ENCODE assay signal across 24 cellular contexts in the genomic region with DNA sequence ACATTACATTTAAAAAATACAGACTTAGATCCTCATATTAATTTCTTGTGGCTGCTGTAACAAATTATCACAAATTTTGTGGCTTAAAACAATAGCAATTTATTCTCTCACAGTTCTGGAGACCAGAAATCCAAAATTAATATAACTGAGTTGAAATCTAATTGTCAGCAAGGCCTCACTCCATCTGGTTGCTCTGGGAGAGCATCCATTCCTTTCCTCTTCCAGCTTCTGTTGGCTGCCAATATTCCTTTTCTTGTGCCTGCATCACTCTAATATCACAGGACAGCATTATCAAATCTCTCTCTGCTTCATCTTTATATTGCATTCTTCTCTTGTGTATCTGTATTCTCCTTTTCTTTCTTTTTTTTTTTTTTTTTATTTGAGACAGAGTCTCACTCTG.
"Had no signal": no experiment of that assay in that cellular context is flagged by ENCODE, and none has a peak within 500 bp of the region (broad histone marks: within the 10 kb centered on the region; RNA-seq: fewer than 3 reads in every experiment).

No MANE protein-coding gene starts in this region.

- DNase-seq: colonic mucosa; cortex of kidney; effector CD8-positive, alpha-beta T cell; effector memory CD8-positive, alpha-beta T cell; endodermal cell; erythroblast; esophagus squamous epithelium; foreskin fibroblast; foreskin melanocyte; gastrocnemius medialis; glutamatergic neuron; head of caudate nucleus; heart right ventricle; left cardiac atrium; left lung; left ventricle myocardium superior; lower lobe of right lung; mesenchymal stem cell; mucosa of descending colon; naive B cell had no signal

- H3K27ac Mint-ChIP-seq: dendritic cell treated with granulocyte-macrophage colony-stimulating factor and Interleukin-4, amounts not matched to agents 40 ng/mL and 50 ng/mL, for 4 days; effector memory CD8-positive, alpha-beta T cell; endodermal cell; mesothelial cell of epicardium had no signal

- H3K27me3 Mint-ChIP-seq: dendritic cell treated with granulocyte-macrophage colony-stimulating factor and Interleukin-4, amounts not matched to agents 40 ng/mL and 50 ng/mL, for 4 days; effector memory CD8-positive, alpha-beta T cell; naive B cell had no signal

- H3K4me3 Mint-ChIP-seq: dendritic cell treated with granulocyte-macrophage colony-stimulating factor and Interleukin-4, amounts not matched to agents 40 ng/mL and 50 ng/mL, for 4 days; effector memory CD8-positive, alpha-beta T cell; endodermal cell; mesothelial cell of epicardium; naive B cell had no signal

- H3K27ac ChIP-seq: colonic mucosa, epithelial cell of prostate, esophagus squamous epithelium, gastrocnemius medialis, heart right ventricle, left lung, lower lobe of right lung had no signal

- H3K9me3 ChIP-seq: colonic mucosa, esophagus squamous epithelium, gastrocnemius medialis, left lung, lower lobe of right lung, mucosa of descending colon had no signal

- H3K4me1 Mint-ChIP-seq: mesothelial cell of epicardium had no signal

- ATAC-seq: effector memory CD8-positive, alpha-beta T cell; esophagus mucosa; gastrocnemius medialis; heart right ventricle; left cardiac atrium; left lung; left ventricle myocardium superior; lower lobe of right lung; mucosa of descending colon had no signal
